In the genomic region with DNA sequence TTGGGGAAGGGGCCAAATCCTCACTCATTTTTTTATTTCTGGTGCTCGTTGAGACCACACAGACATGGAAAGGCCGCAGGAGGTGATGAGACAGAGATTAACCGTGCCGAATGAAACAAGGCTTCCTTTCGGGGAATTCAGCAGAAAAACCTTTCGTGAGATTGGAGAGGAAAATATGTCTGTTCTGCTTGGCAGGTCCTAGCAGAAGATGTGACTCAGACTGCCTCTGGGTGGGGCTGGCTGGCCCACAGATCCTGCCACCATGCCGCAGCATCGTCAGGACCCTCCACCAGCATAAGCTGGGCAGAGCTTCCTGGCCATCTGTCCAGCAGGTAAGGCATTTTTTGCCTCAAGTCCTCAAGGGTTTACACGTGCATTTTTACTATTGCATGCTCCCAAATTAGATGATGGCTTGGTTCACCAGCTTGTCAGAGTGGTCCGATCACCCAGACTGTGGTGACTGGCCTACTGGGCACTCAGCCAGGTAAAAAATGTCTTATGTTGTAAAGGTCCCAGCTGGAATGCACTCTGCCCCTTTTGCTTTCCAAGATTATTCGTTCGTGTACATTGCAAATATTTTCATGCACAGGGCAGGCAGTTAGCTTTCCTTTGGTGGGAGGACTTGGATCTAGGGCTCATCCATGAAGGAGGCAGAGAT, we compare ENCODE assay signal across 8 cellular contexts. TPM values are rescaled to one million over a fixed set of nuclear protein-coding genes. Genes with fewer than 3 reads are reported as not detected.
DNase-seq lines count a peak whose midpoint lies in the region; ATAC-seq and TF ChIP-seq lines count a peak whose summit lies in the region.

No MANE protein-coding gene starts in this region.

- peaks cover 22% of the 10 kb centered on the region for H3K4me1 ChIP-seq in OCI-LY3 (ENCODE audit: low read length)
- no peaks in the 10 kb centered on the region for H3K4me1 ChIP-seq in aorta (ENCODE audit: control insufficient read depth in 1 of 2, insufficient read depth in 2 of 2, low read length in 2 of 2)

- peak overlapping the region; percentile 95 for H3K9ac ChIP-seq in OCI-LY3 (ENCODE audit: low read length)

- intact Hi-C loops in head of caudate nucleus (cut with DNase I) (no loop called here), aorta (cut with DNase I) (loop anchor here in 1 of 2 donors (5.0 kb wide), 1 partner anchor 39 kb away; a partner anchor contains a TSS)

- WGBS in aorta, 2 donors = 0 to 1% methylated on average over 12 of the region's 12 CpGs

- peak overlapping the region; percentile 84 for H3K4me2 ChIP-seq in OCI-LY3 (ENCODE audit: low read length)

- DNase-seq in EH (ENCODE audit: low read depth) = peak; percentile 94
- peak; percentile 71 for DNase-seq in HCEC 1CT
- DNase-seq in activated T-helper 9 cell treated with anti-CD3 and anti-CD28 coated beads, Interleukin-2, amount 50 U/mL, for 16 hours (ENCODE audit: low read depth) = peak; percentile 58
- DNase-seq in head of caudate nucleus = peak in 24 of 42 donors; percentile 6 to 77 (median 30)
- peak; percentile 81 for DNase-seq in renal cortical epithelial cell (ENCODE audit: low read depth)
- peak; percentile 73 to 83 for DNase-seq in aorta
- no peak for DNase-seq in NCI-H187 (lab: John Stamatoyannopoulos, UW)

- peaks cover 22% of the 10 kb centered on the region for H3K79me2 ChIP-seq in OCI-LY3 (ENCODE audit: low read length)

- no peak overlapping the region for H2AFZ ChIP-seq in OCI-LY3 (ENCODE audit: low read depth, low read length)

- H3K4me3 ChIP-seq in OCI-LY3 (ENCODE audit: low read length) (peak overlapping the region; percentile 92), aorta (ENCODE audit: low read length in 2 of 2) (peak overlapping the region; percentile 82 to 91)

- H3K27me3 ChIP-seq in OCI-LY3 (ENCODE audit: low read depth, low read length) (no peaks in the 10 kb centered on the region), aorta (ENCODE audit: control insufficient read depth in 1 of 2, insufficient read depth in 2 of 2, low read length in 1 of 2) (no peaks in the 10 kb centered on the region)

- no peaks in the 10 kb centered on the region for H3K9me3 ChIP-seq in OCI-LY3 (ENCODE audit: insufficient read depth, low read length)
- H3K9me3 ChIP-seq in aorta (ENCODE audit: control insufficient read depth, low read length) = no peaks in the 10 kb centered on the region

- peak; percentile 21 for TF ChIP-seq CTCF in OCI-LY3 (IDR thresholded peaks at IDR 0.05; ENCODE audit: low read depth, low read length)

- H3K27ac ChIP-seq in OCI-LY3 (ENCODE audit: low read length) = peak overlapping the region; percentile 90
- H3K27ac ChIP-seq in aorta (ENCODE audit: low read depth in 1 of 2, low read length in 2 of 2) = peak overlapping the region in 1 of 2 donors; percentile 70

- H4K20me1 ChIP-seq in OCI-LY3 (ENCODE audit: insufficient read depth, low read length) = peaks cover 5% of the 10 kb centered on the region; the same call in 1 of the 2 replicates

- H3K36me3 ChIP-seq in OCI-LY3 (replicated peaks; ENCODE audit: low read depth, low read length) = peaks cover 33% of the 10 kb centered on the region
- no peaks in the 10 kb centered on the region for H3K36me3 ChIP-seq in aorta (ENCODE audit: control insufficient read depth in 1 of 2, insufficient read depth in 2 of 2, low read length in 1 of 2)

- ATAC-seq in aorta (ENCODE audit: low FRiP score) = no peak

RNA-seq across cellular contexts. Expression of a gene that starts 1.5 kb away (rescaled TPM):
- total RNA-seq in renal cortical epithelial cell = 23.6 and 25.1 TPM in 2 replicates
- 10 to 100 TPM; 54.8 to 60.6 TPM for total RNA-seq in aorta
- polyA plus RNA-seq in aorta = 100 to 1,000 TPM in 1 of 2 donors, 10 to 100 TPM in 1; 32.9 to 117 TPM

RNA-seq across cellular contexts. Expression of a gene that starts 30.0 kb away (rescaled TPM):
- 29.8 and 44.6 TPM in 2 replicates for total RNA-seq in renal cortical epithelial cell
- 10 to 100 TPM; 24.6 to 36.2 TPM for total RNA-seq in aorta
- 10 to 100 TPM; 22.0 to 37.1 TPM for polyA plus RNA-seq in aorta

RNA-seq across cellular contexts. Expression of a gene that starts 32.3 kb away (rescaled TPM):
- total RNA-seq in renal cortical epithelial cell (38.0 and 40.5 TPM in 2 replicates), aorta (10 to 100 TPM; 20.6 to 27.8 TPM)
- 10 to 100 TPM; 18.0 to 19.9 TPM for polyA plus RNA-seq in aorta

RNA-seq across cellular contexts. Expression of a gene that starts 39.6 kb away (rescaled TPM):
- total RNA-seq in renal cortical epithelial cell = 116 and 242 TPM in 2 replicates
- 10 to 100 TPM; 65.8 to 68.2 TPM for total RNA-seq in aorta
- 10 to 100 TPM; 38.4 to 94.1 TPM for polyA plus RNA-seq in aorta

RNA-seq across cellular contexts. Expression of a gene that starts 41.5 kb away (rescaled TPM):
- 14.2 and 17.3 TPM in 2 replicates for total RNA-seq in renal cortical epithelial cell
- total RNA-seq in aorta = 10 to 100 TPM; 14.9 to 46.2 TPM
- polyA plus RNA-seq in aorta = 100 to 1,000 TPM in 1 of 2 donors, 10 to 100 TPM in 1; 51.8 to 123 TPM

Comparison
In these comparisons a context has a peak if more than half of its experiments do, and no peak if none do; other contexts are left out.
1. DNase-seq: peak in EH (single experiment), HCEC 1CT (single experiment), activated T-helper 9 cell treated with anti-CD3 and anti-CD28 coated beads, Interleukin-2, amount 50 U/mL, for 16 hours (single experiment), head of caudate nucleus (24 of 42), renal cortical epithelial cell (single experiment) and aorta (2 of 2); none in NCI-H187 (0 of 2).